Comparison of ENCODE assay signal across 16 cellular contexts in genomic region chr11:128711136-128711535, GRCh38. TPM values are rescaled to one million over a fixed set of nuclear protein-coding genes. Genes with fewer than 3 reads are reported as not detected.
DNase-seq lines count a peak whose midpoint lies in the region; ATAC-seq, FAIRE-seq and TF ChIP-seq lines count a peak whose summit lies in the region.
"Had no signal": no experiment of that assay in that cellular context is flagged by ENCODE, and none has a peak within 500 bp of the region (broad histone marks: within the 10 kb centered on the region; RNA-seq: fewer than 3 reads in every experiment).

No MANE protein-coding gene starts in this region.

- intact Hi-C loops in heart left ventricle (cut with DNase I) (no loop called here), right cardiac atrium (cut with DNase I) (no loop called here)

- ATAC-seq in heart left ventricle (no peak), right cardiac atrium (no peak), T-helper 17 cell (no peak), GM23338 (no peak)

- H3K27me3 Mint-ChIP-seq in T-helper 17 cell (no peaks in the 10 kb centered on the region), GM23338 (ENCODE audit: insufficient read depth, low read depth, poor library complexity) (peaks cover 7% of the 10 kb centered on the region)

- FAIRE-seq in urothelium cell line (lab: Jason Lieb, UNC): no peak
- FAIRE-seq: H1 had no signal

- H3K4me2 ChIP-seq in GM23338: no peak overlapping the region

- 0 out of 3 replicates have a peak, but pooled peaks cover 3% of the 10 kb centered on the region for H3K9me3 Mint-ChIP-seq in GM23338

- H3K4me3 ChIP-seq in heart left ventricle: no peak overlapping the region
- H3K4me3 ChIP-seq in right cardiac atrium (ENCODE audit: low read length): no peak overlapping the region
- H3K4me3 ChIP-seq in fibroblast of pulmonary artery (replicated peaks; ENCODE audit: low read depth, low read length): no peak overlapping the region
- no peak overlapping the region for H3K4me3 ChIP-seq in GM23338
- H3K4me3 ChIP-seq: transverse colon had no signal

- H3K4me3 Mint-ChIP-seq in T-helper 17 cell (no peak overlapping the region), GM23338 (no peak overlapping the region)

- TF ChIP-seq POLR2A in heart left ventricle (IDR thresholded peaks at IDR 0.05): no peak

- H3K27ac Mint-ChIP-seq in T-helper 17 cell: peak overlapping the region; percentile 75
- H3K27ac Mint-ChIP-seq in GM23338: no peak overlapping the region
- H3K27ac Mint-ChIP-seq: activated T-helper 2 cell treated with anti-CD3 and anti-CD28 coated beads, Interferon-gamma antibody, Interleukin-2, Interleukin-4, amounts not matched to agents 10 μg/mL and 5 μg/mL and 100 μg/mL, durations not matched to agents 14 hours and 24 hours and 36 hours had no signal

- WGBS in heart left ventricle, 4 donors: 66 to 80% (median 76%) methylated on average over 2 of the region's 2 CpGs
- 70% methylated on average over 2 of the region's 2 CpGs for WGBS in right cardiac atrium

- peak overlapping the region in 8 of 12 donors; percentile 12 to 95 (median 38) for H3K27ac ChIP-seq in heart left ventricle
- H3K27ac ChIP-seq in right cardiac atrium (ENCODE audit: low read length): no peak overlapping the region
- no peak overlapping the region for H3K27ac ChIP-seq in GM23338 (ENCODE audit: low read depth)

- TF ChIP-seq CTCF in heart left ventricle (IDR thresholded peaks at IDR 0.05) (no peak), fibroblast of pulmonary artery (IDR thresholded peaks at IDR 0.05; ENCODE audit: low read length, missing control alignments) (no peak), GM23338 (conservative IDR thresholded peaks at IDR 0.05; ENCODE audit: low read depth in 2 of 2) (no peak)

- H3K4me1 Mint-ChIP-seq in T-helper 17 cell (peaks cover 73% of the 10 kb centered on the region), GM23338 (peaks cover 22% of the 10 kb centered on the region)

- H3K9me3 ChIP-seq in heart left ventricle: no peaks in the 10 kb centered on the region
- no peaks in the 10 kb centered on the region for H3K9me3 ChIP-seq in right cardiac atrium (ENCODE audit: control insufficient read depth, low read length)
- H3K9me3 ChIP-seq in T-helper 17 cell (ENCODE audit: control insufficient read depth, low read length, poor library complexity, severe bottlenecking): no peaks in the 10 kb centered on the region
- H3K9me3 ChIP-seq: transverse colon had no signal

- peaks cover 4% of the 10 kb centered on the region; the same call in 1 of the 2 replicates for H3K9me2 ChIP-seq in GM23338 (ENCODE audit: insufficient read depth)

- H3K36me3 ChIP-seq in heart left ventricle (peaks cover 0 to 3% (median 0%) of the 10 kb centered on the region in 9 donors), GM23338 (ENCODE audit: insufficient read depth) (no peaks in the 10 kb centered on the region; the same call in 1 of the 2 replicates)
- H3K36me3 ChIP-seq: transverse colon had no signal

- DNase-seq in heart left ventricle (no peak), right cardiac atrium (no peak), T-helper 17 cell (no peak), fibroblast of pulmonary artery (ENCODE audit: low read depth) (peak; percentile 80), urothelium cell line (ENCODE audit: low spot score) (peak; percentile 7), UCSD-AML1 (lab: John Stamatoyannopoulos, UW; ENCODE audit: unreplicated experiment) (no peak), GM23338 (ENCODE audit: low spot score) (no peak), NCI-H2081 treated with DMSO at 0.1 percent for 48 hours (lab: John Stamatoyannopoulos, UW) (no peak)
- DNase-seq: activated CD4-positive, alpha-beta T cell treated with anti-CD3 and anti-CD28 coated beads for 4 hours; central memory CD4-positive, alpha-beta T cell; DMS53; posterior cingulate gyrus; T-helper 1 cell; transverse colon had no signal

- H3K4me1 ChIP-seq in heart left ventricle (peaks cover 3 to 100% (median 69%) of the 10 kb centered on the region in 12 donors), right cardiac atrium (ENCODE audit: control insufficient read depth, insufficient read depth, low read length) (peaks cover 5% of the 10 kb centered on the region), GM23338 (ENCODE audit: insufficient read depth) (peaks cover 16% of the 10 kb centered on the region)

- H2AFZ ChIP-seq in GM23338: no peak overlapping the region

- H3F3A ChIP-seq in GM23338 (replicated peaks; ENCODE audit: low read depth): no peaks in the 10 kb centered on the region

- no peaks in the 10 kb centered on the region for H3K79me2 ChIP-seq in GM23338 (replicated peaks; ENCODE audit: insufficient read depth)

- no peaks in the 10 kb centered on the region for H3K36me3 Mint-ChIP-seq in T-helper 17 cell (ENCODE audit: low read depth)
- H3K36me3 Mint-ChIP-seq in GM23338 (ENCODE audit: low read depth): no peaks in the 10 kb centered on the region

- H3K27me3 ChIP-seq in heart left ventricle (no peaks in the 10 kb centered on the region), right cardiac atrium (ENCODE audit: control insufficient read depth, insufficient read depth) (no peaks in the 10 kb centered on the region), GM23338 (ENCODE audit: insufficient read depth) (no peaks in the 10 kb centered on the region)
- H3K27me3 ChIP-seq: transverse colon had no signal

- H4K20me1 ChIP-seq in GM23338 (replicated peaks; ENCODE audit: insufficient read depth): no peaks in the 10 kb centered on the region

TF ChIP-seq in GM23338, 12 proteins besides CTCF, POLR2A, EP300 and RAD21 (continues in another document):
- TF ChIP-seq JUNB (IDR thresholded peaks at IDR 0.05; ENCODE audit: unreplicated experiment) (no peak), REST (IDR thresholded peaks at IDR 0.05; ENCODE audit: unreplicated experiment) (no peak), STAT1 (IDR thresholded peaks at IDR 0.05; ENCODE audit: unreplicated experiment) (no peak), POLR2AphosphoS5 (IDR thresholded peaks at IDR 0.05; ENCODE audit: low read depth) (no peak), CREB1 (CRISPR knock-in tag; IDR thresholded peaks at IDR 0.05; ENCODE audit: low read depth) (no peak), EZH2 (IDR thresholded peaks at IDR 0.05; ENCODE audit: low read depth, unreplicated experiment) (no peak), ETS1 (IDR thresholded peaks at IDR 0.05) (no peak)

RNA-seq across cellular contexts. Expression of gene FLI1, which starts 17.3 kb away (rescaled TPM):
- total RNA-seq in heart left ventricle (10 to 100 TPM in 8 of 9 donors, 1 to 10 TPM in 1; 9.7 to 41.4 (median 19.4) TPM), right cardiac atrium (10 to 100 TPM; 14.9 to 22.3 (median 17.2) TPM), T-helper 17 cell (100 to 1,000 TPM; 113 to 117 TPM)
- polyA plus RNA-seq in heart left ventricle (10 to 100 TPM in 1 of 2 donors, 1 to 10 TPM in 1; 6.7 to 12.4 TPM), right cardiac atrium (12.4 TPM), GM23338 (2016; fragmentation: Nextera tagmentation; extraction: Ambion mirVana) (0.16 and 0.31 TPM in 2 replicates)
- total RNA-seq in GM23338 (2014; rRNA removed; shearing (Covaris generic)): 0.12 and 0.21 TPM in 2 replicates

Comparison
In these comparisons a context has a peak if more than half of its experiments do, and no peak if none do; other contexts are left out.
1. H3K27ac ChIP-seq: peak in heart left ventricle (8 of 12); none in right cardiac atrium (single experiment) and GM23338 (single experiment).
2. DNase-seq: peak in fibroblast of pulmonary artery (single experiment) and urothelium cell line (single experiment); none in heart left ventricle (0 of 5), right cardiac atrium (0 of 3), T-helper 17 cell (0 of 3), UCSD-AML1 (single experiment), GM23338 (single experiment) and NCI-H2081 treated with DMSO at 0.1 percent for 48 hours (single experiment).